1 cellular context compared by ENCODE assay signal in genomic region chr1:85850238-85850637, GRCh38.
TF ChIP-seq lines count a peak whose summit lies in the region.

No MANE protein-coding gene starts in this region.

TF ChIP-seq in GM12878, 131 proteins besides CTCF, POLR2A, EP300 and RAD21:
- TF ChIP-seq TAF1 (IDR thresholded peaks at IDR 0.05; ENCODE audit: borderline replicate concordance, low read depth, low read length) (no peak), BRCA1 (IDR thresholded peaks at IDR 0.05; ENCODE audit: low read depth, low read length) (no peak), PML (IDR thresholded peaks at IDR 0.05; ENCODE audit: low read length) (no peak), SKIL (IDR thresholded peaks at IDR 0.05; ENCODE audit: low read depth, poor library complexity, severe bottlenecking) (no peak), ELK1 (IDR thresholded peaks at IDR 0.05; ENCODE audit: low read depth, low read length) (no peak), SMAD1 (IDR thresholded peaks at IDR 0.05; ENCODE audit: low read depth, partially characterized antibody) (no peak), TCF12 (IDR thresholded peaks at IDR 0.05; ENCODE audit: low read depth, low read length) (no peak), SUPT20H (IDR thresholded peaks at IDR 0.05; ENCODE audit: borderline replicate concordance, control insufficient read depth, low read depth, low read length) (no peak), KLF5 (IDR thresholded peaks at IDR 0.05; ENCODE audit: partially characterized antibody) (no peak), MLLT1 (IDR thresholded peaks at IDR 0.05) (no peak), PKNOX1 (IDR thresholded peaks at IDR 0.05) (no peak)
TF ChIP-seq in GM12878: peak in this region for 0.
